Comparison of ENCODE assay signal across 1 cellular context in genomic region chr7:106063039-106063438, GRCh38.
TF ChIP-seq lines count a peak whose summit lies in the region.

No MANE protein-coding gene starts in this region.

TF ChIP-seq in H1, 55 proteins besides CTCF, POLR2A, EP300 and RAD21:
- TF ChIP-seq CREB1 (IDR thresholded peaks at IDR 0.05) (no peak), POU5F1 (IDR thresholded peaks at IDR 0.05; ENCODE audit: low read depth, low read length) (no peak), JUN (IDR thresholded peaks at IDR 0.05; ENCODE audit: low read depth, low read length) (no peak), RNF2 (IDR thresholded peaks at IDR 0.05; ENCODE audit: borderline replicate concordance, low read depth, low read length, missing control alignments, poor library complexity, severe bottlenecking) (no peak), SIX5 (IDR thresholded peaks at IDR 0.05; ENCODE audit: low read depth, low read length) (no peak), CHD1 (IDR thresholded peaks at IDR 0.05; ENCODE audit: low read depth, low read length) (no peak), ATF3 (IDR thresholded peaks at IDR 0.05; ENCODE audit: insufficient read depth, low read depth, low read length) (no peak), EGR1 (IDR thresholded peaks at IDR 0.05; ENCODE audit: borderline replicate concordance, low read depth, low read length) (no peak), PHF8 (conservative IDR thresholded peaks at IDR 0.05; ENCODE audit: low read depth, low read length) (no peak), SUZ12 (IDR thresholded peaks at IDR 0.05; ENCODE audit: low read length) (no peak), ASH2L (IDR thresholded peaks at IDR 0.05; ENCODE audit: low read length) (no peak), NRF1 (IDR thresholded peaks at IDR 0.05; ENCODE audit: low read depth, low read length) (no peak)
